1 cellular context compared by ENCODE assay signal in genomic region chr19:35903550-35904179, GRCh38.
A peak's percentile ranks its signal among the peaks of the same experiment; 100 is the strongest.
TF ChIP-seq lines count a peak whose summit lies in the region.

No MANE protein-coding gene starts in this region.

TF ChIP-seq in K562, 482 proteins besides CTCF, POLR2A, EP300 and RAD21 (continues in another document):
- peak; percentile 71 for TF ChIP-seq SP1 (CRISPR knock-in tag; IDR thresholded peaks at IDR 0.05)
- TF ChIP-seq MNT (conservative IDR thresholded peaks at IDR 0.05): peak; percentile 74 to 87
- no peak for TF ChIP-seq CHCHD3 (CRISPR knock-in tag; IDR thresholded peaks at IDR 0.05)
- TF ChIP-seq JUND (IDR thresholded peaks at IDR 0.05; ENCODE audit: borderline replicate concordance, low read depth, low read length): peak; percentile 42; the same call in 1 of the 2 replicates
- no peak for TF ChIP-seq JUND (tag; IDR thresholded peaks at IDR 0.05; ENCODE audit: borderline replicate concordance, low read depth, low read length)
- TF ChIP-seq ARID1B (IDR thresholded peaks at IDR 0.05): peak; percentile 48
- TF ChIP-seq PHF8 (IDR thresholded peaks at IDR 0.05; ENCODE audit: borderline replicate concordance, low read length): peak; percentile 54; the same call in 1 of the 2 replicates
- TF ChIP-seq ZBTB7A (IDR thresholded peaks at IDR 0.05; ENCODE audit: borderline replicate concordance, control insufficient read depth, low read depth, low read length): peak; percentile 77
- peak; percentile 76 for TF ChIP-seq RBFOX2 (IDR thresholded peaks at IDR 0.05; ENCODE audit: low read depth, low read length)
- TF ChIP-seq MYC (IDR thresholded peaks at IDR 0.05; ENCODE audit: low read depth, low read length): peak; percentile 95
- TF ChIP-seq MYC (CRISPR knock-in tag; IDR thresholded peaks at IDR 0.05; ENCODE audit: borderline replicate concordance, low read depth): no peak
- TF ChIP-seq GMEB1 (CRISPR knock-in tag; IDR thresholded peaks at IDR 0.05): peak; percentile 53; the same call in 1 of the 2 replicates
- TF ChIP-seq TEAD1 (CRISPR knock-in tag; IDR thresholded peaks at IDR 0.05): peak in 1 of 2 experiments; percentile 66; a peak in 1 of 4 replicates
- TF ChIP-seq ZNF445 (CRISPR knock-in tag; IDR thresholded peaks at IDR 0.05; ENCODE audit: low read depth): no peak
- peak; percentile 87 for TF ChIP-seq GABPB1 (CRISPR knock-in tag; IDR thresholded peaks at IDR 0.05)
- no peak for TF ChIP-seq CHD4 (IDR thresholded peaks at IDR 0.05; ENCODE audit: insufficient read depth, insufficient replicate concordance, low read depth, low read length, poor library complexity, severe bottlenecking)
- peak; percentile 80 for TF ChIP-seq CTBP1 (IDR thresholded peaks at IDR 0.05; ENCODE audit: borderline replicate concordance)
- TF ChIP-seq ZNF764 (CRISPR knock-in tag; IDR thresholded peaks at IDR 0.05; ENCODE audit: low read depth): no peak
- 0 out of 4 replicates have a peak, but pooled peaks of 1 of the 2 experiments have one; percentile 37 for TF ChIP-seq KDM4B (IDR thresholded peaks at IDR 0.05; ENCODE audit: borderline replicate concordance in 2 of 2, low read depth in 1 of 2)
- TF ChIP-seq ZBTB2 (IDR thresholded peaks at IDR 0.05): 0 out of 2 replicates have a peak, but pooled peaks have one; percentile 54
- peak; percentile 91 for TF ChIP-seq L3MBTL2 (IDR thresholded peaks at IDR 0.05)
- peak; percentile 52; the same call in 1 of the 2 replicates for TF ChIP-seq TFAP4 (CRISPR knock-in tag; IDR thresholded peaks at IDR 0.05; ENCODE audit: borderline replicate concordance)
- TF ChIP-seq ZNF282 (CRISPR knock-in tag; IDR thresholded peaks at IDR 0.05): no peak
- 0 out of 2 replicates have a peak, but pooled peaks have one; percentile 29 for TF ChIP-seq LCOR (CRISPR knock-in tag; IDR thresholded peaks at IDR 0.05)
- TF ChIP-seq ZNF431 (CRISPR knock-in tag; IDR thresholded peaks at IDR 0.05): 0 out of 2 replicates have a peak, but pooled peaks have one; percentile 24
- peak; percentile 36; the same call in 1 of the 2 replicates for TF ChIP-seq PKNOX1 (IDR thresholded peaks at IDR 0.05)
- 0 out of 2 replicates have a peak, but pooled peaks have one; percentile 33 for TF ChIP-seq CEBPG (CRISPR knock-in tag; IDR thresholded peaks at IDR 0.05)
- TF ChIP-seq CEBPG (tag; conservative IDR thresholded peaks at IDR 0.05 in 1 of 2, IDR thresholded peaks at IDR 0.05 in 1 of 2): no peak
- peak; percentile 15 for TF ChIP-seq TBP (optimal IDR thresholded peaks at IDR 0.05; ENCODE audit: low read depth, low read length)
- peak; percentile 39 for TF ChIP-seq HCFC1 (IDR thresholded peaks at IDR 0.05; ENCODE audit: low read depth, low read length)
- peak; percentile 76 for TF ChIP-seq ZBTB40 (IDR thresholded peaks at IDR 0.05)
- no peak for TF ChIP-seq ZBTB40 (CRISPR knock-in tag; IDR thresholded peaks at IDR 0.05)
- peak; percentile 57; the same call in 1 of the 2 replicates for TF ChIP-seq ZBTB9 (CRISPR knock-in tag; IDR thresholded peaks at IDR 0.05)
- peak; percentile 86 for TF ChIP-seq CREB3L1 (IDR thresholded peaks at IDR 0.05; ENCODE audit: borderline replicate concordance, low read depth)
- TF ChIP-seq RCOR1 (IDR thresholded peaks at IDR 0.05; ENCODE audit: borderline replicate concordance in 1 of 2, low read depth in 2 of 2, low read length in 2 of 2): peak in 1 of 2 experiments; percentile 73; a peak in 2 of 4 replicates
- TF ChIP-seq FOXA3 (CRISPR knock-in tag; conservative IDR thresholded peaks at IDR 0.05 in 1 of 2, IDR thresholded peaks at IDR 0.05 in 1 of 2): peak in 1 of 2 experiments; percentile 25; a peak in 1 of 4 replicates
